ENCODE assay signal across 10 cellular contexts in genomic region chr7:119482209-119482608, GRCh38.
DNase-seq lines count a peak whose midpoint lies in the region; ATAC-seq and TF ChIP-seq lines count a peak whose summit lies in the region.
"Had no signal": no experiment of that assay in that cellular context is flagged by ENCODE, and none has a peak within 500 bp of the region (broad histone marks: within the 10 kb centered on the region; RNA-seq: fewer than 3 reads in every experiment).

No MANE protein-coding gene starts in this region.

- no peak overlapping the region for H3K27ac ChIP-seq in liver (ENCODE audit: low read depth in 1 of 2, low read length in 2 of 2)
- no peak overlapping the region for H3K27ac ChIP-seq in right cardiac atrium (ENCODE audit: low read length)

- H3K27me3 ChIP-seq in liver (ENCODE audit: control insufficient read depth in 4 of 4, insufficient read depth in 4 of 4, low read length in 3 of 4) (no peaks in the 10 kb centered on the region), right cardiac atrium (ENCODE audit: control insufficient read depth, insufficient read depth) (no peaks in the 10 kb centered on the region)

- CTCF ChIA-PET in activated CD4-positive, alpha-beta T cell treated with anti-CD3 and anti-CD28 coated beads, Interleukin-2, amount 10 ng/mL, durations not matched to agents 7 days and 5 days (lab: Charles Lee), result interaction anchor here (0.6 kb wide), 1 partner anchor 125 kb away, joined by 4 read pairs; no protein-coding TSS in a partner anchor

- H3K36me3 Mint-ChIP-seq in activated CD4-positive, alpha-beta T cell treated with anti-CD3 and anti-CD28 coated beads, Interleukin-2, amount 10 ng/mL, durations not matched to agents 7 days and 5 days (ENCODE audit: low read depth), result no peaks in the 10 kb centered on the region

- no peaks in the 10 kb centered on the region for H3K27me3 Mint-ChIP-seq in activated CD4-positive, alpha-beta T cell treated with anti-CD3 and anti-CD28 coated beads, Interleukin-2, amount 10 ng/mL, durations not matched to agents 7 days and 5 days

- DNase-seq in SKM-1 (lab: John Stamatoyannopoulos, UW; ENCODE audit: unreplicated experiment) (peak; percentile 11), omental fat pad (ENCODE audit: low spot score) (no peak), right cardiac atrium (no peak)
- DNase-seq in activated CD4-positive, alpha-beta T cell treated with anti-CD3 and anti-CD28 coated beads, Interleukin-2, amount 10 ng/mL, durations not matched to agents 7 days and 5 days, result no peak

- no peaks in the 10 kb centered on the region for H3K4me1 Mint-ChIP-seq in activated CD4-positive, alpha-beta T cell treated with anti-CD3 and anti-CD28 coated beads, Interleukin-2, amount 10 ng/mL, durations not matched to agents 7 days and 5 days

- intact Hi-C loops in right cardiac atrium (cut with DNase I), result no loop called here

- no peak overlapping the region for H3K4me3 ChIP-seq in GM12875 (ENCODE audit: low read depth, low read length)
- H3K4me3 ChIP-seq in liver (ENCODE audit: low read depth in 1 of 3, low read length in 3 of 3), result no peak overlapping the region
- H3K4me3 ChIP-seq in right cardiac atrium (ENCODE audit: low read length), result no peak overlapping the region
- H3K4me3 ChIP-seq: lung had no signal

- WGBS in liver, result 17% methylated on average over 4 of the region's 4 CpGs
- 19% methylated on average over 4 of the region's 4 CpGs for WGBS in right cardiac atrium

- H3K4me3 Mint-ChIP-seq in activated CD4-positive, alpha-beta T cell treated with anti-CD3 and anti-CD28 coated beads, Interleukin-2, amount 10 ng/mL, durations not matched to agents 7 days and 5 days, result no peak overlapping the region
- H3K4me3 Mint-ChIP-seq: T-helper 1 cell treated with Interleukin-12 subunit alpha and Interleukin-12 subunit beta and Interleukin-4 antibody, amounts not matched to agents 30 μg/mL and 1 μg/mL, for 36 hours had no signal

- no peak overlapping the region for H3K9ac ChIP-seq in liver (ENCODE audit: low read depth in 1 of 2, low read length in 2 of 2)

- POLR2A ChIA-PET in activated CD4-positive, alpha-beta T cell treated with anti-CD3 and anti-CD28 coated beads, Interleukin-2, amount 10 ng/mL, durations not matched to agents 7 days and 5 days (lab: Charles Lee), result no interaction called here

- H3K9me3 Mint-ChIP-seq in activated CD4-positive, alpha-beta T cell treated with anti-CD3 and anti-CD28 coated beads, Interleukin-2, amount 10 ng/mL, durations not matched to agents 7 days and 5 days, result peaks cover 2% of the 10 kb centered on the region

- no peak overlapping the region for H3K27ac Mint-ChIP-seq in activated CD4-positive, alpha-beta T cell treated with anti-CD3 and anti-CD28 coated beads, Interleukin-2, amount 10 ng/mL, durations not matched to agents 7 days and 5 days
- H3K27ac Mint-ChIP-seq: T-helper 1 cell treated with Interleukin-12 subunit alpha and Interleukin-12 subunit beta and Interleukin-4 antibody, amounts not matched to agents 30 μg/mL and 1 μg/mL, for 36 hours had no signal

- TF ChIP-seq CTCF in GM12875 (IDR thresholded peaks at IDR 0.05; ENCODE audit: borderline replicate concordance, insufficient read depth, low read depth, low read length), result peak; percentile 49; the same call in 1 of the 2 replicates
- TF ChIP-seq CTCF in liver (IDR thresholded peaks at IDR 0.05; ENCODE audit: low read depth, low read length, missing input control), result peak; percentile 62
- TF ChIP-seq CTCF in omental fat pad (IDR thresholded peaks at IDR 0.05), result no peak

- peak; percentile 74 to 84 for TF ChIP-seq RAD21 in liver (IDR thresholded peaks at IDR 0.05)

- ATAC-seq in GM21367 (IDR thresholded peaks at IDR 0.05; ENCODE audit: unreplicated experiment) (peak; percentile 89), HG03457 (IDR thresholded peaks at IDR 0.05; ENCODE audit: unreplicated experiment) (peak; percentile 77), omental fat pad (ENCODE audit: low FRiP score) (no peak), right cardiac atrium (no peak)

- no peaks in the 10 kb centered on the region for H3K36me3 ChIP-seq in liver (ENCODE audit: control insufficient read depth in 4 of 4, insufficient read depth in 3 of 4, low read depth in 1 of 4, low read length in 3 of 4)

- no peaks in the 10 kb centered on the region for H3K9me3 ChIP-seq in liver (ENCODE audit: control insufficient read depth in 4 of 4, low read length in 3 of 4)
- H3K9me3 ChIP-seq in right cardiac atrium (ENCODE audit: control insufficient read depth, low read length), result no peaks in the 10 kb centered on the region

- H3K4me1 ChIP-seq in liver (ENCODE audit: control insufficient read depth in 4 of 4, insufficient read depth in 4 of 4, low read length in 3 of 4) (no peaks in the 10 kb centered on the region), right cardiac atrium (ENCODE audit: control insufficient read depth, insufficient read depth, low read length) (no peaks in the 10 kb centered on the region)

TF ChIP-seq in liver, 16 proteins besides CTCF, POLR2A, EP300 and RAD21:
- TF ChIP-seq JUND (IDR thresholded peaks at IDR 0.05) (no peak), FOXA2 (IDR thresholded peaks at IDR 0.05) (no peak), ZBTB33 (IDR thresholded peaks at IDR 0.05) (no peak), TAF1 (conservative IDR thresholded peaks at IDR 0.05) (no peak), HNF4A (conservative IDR thresholded peaks at IDR 0.05) (no peak), ATF3 (IDR thresholded peaks at IDR 0.05) (no peak), EGR1 (IDR thresholded peaks at IDR 0.05; ENCODE audit: low read depth in 2 of 2) (no peak), SP1 (IDR thresholded peaks at IDR 0.05) (no peak), HNF4G (IDR thresholded peaks at IDR 0.05) (no peak)

Comparison
In these comparisons a context has a peak if more than half of its experiments do, and no peak if none do; other contexts are left out.
1. CTCF ChIP-seq: peak in GM12875 (single experiment) and liver (single experiment); none in omental fat pad (0 of 3).
2. ATAC-seq: peak in GM21367 (single experiment) and HG03457 (single experiment); none in omental fat pad (single experiment) and right cardiac atrium (0 of 2).